In the genomic region with DNA sequence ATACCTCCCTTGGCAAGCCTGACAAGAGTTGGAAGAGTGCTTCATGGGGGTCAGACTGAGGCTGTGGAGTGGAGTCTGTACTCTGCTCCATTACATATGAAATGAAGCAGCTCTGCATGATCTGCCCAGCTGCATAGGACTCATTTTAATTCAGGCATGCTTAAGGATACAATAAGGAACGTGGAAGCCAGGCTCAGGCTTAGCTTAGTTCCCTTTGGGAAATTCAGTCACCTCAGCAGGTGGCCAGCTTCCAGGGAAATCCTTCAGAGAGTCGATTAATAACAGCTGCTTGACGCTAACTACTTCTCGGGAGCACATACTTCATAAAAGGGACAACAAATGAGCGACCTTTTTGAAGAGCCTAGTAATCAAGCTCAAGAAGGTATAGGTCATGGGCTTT, we compare ENCODE assay signal across 24 cellular contexts.
DNase-seq lines count a peak whose midpoint lies in the region; ATAC-seq and FAIRE-seq lines count a peak whose summit lies in the region.
"Had no signal": no experiment of that assay in that cellular context is flagged by ENCODE, and none has a peak within 500 bp of the region (broad histone marks: within the 10 kb centered on the region; RNA-seq: fewer than 3 reads in every experiment).

No MANE protein-coding gene starts in this region.

- no peak overlapping the region for H3K4me3 ChIP-seq in NT2/D1 (ENCODE audit: insufficient read length, low read depth)
- H3K4me3 ChIP-seq: BLaER1 treated with 17β-estradiol and CSF1 and Interleukin-3, amounts not matched to agents 10 nM and 100 nM; GM12878; SK-N-MC had no signal

- H3K4me1 ChIP-seq in NT2/D1 (ENCODE audit: insufficient read depth, insufficient read length): no peaks in the 10 kb centered on the region
- H3K4me1 ChIP-seq: BLaER1 treated with 17β-estradiol and CSF1 and Interleukin-3, amounts not matched to agents 10 nM and 100 nM had no signal

- H3K9me3 ChIP-seq in NT2/D1 (ENCODE audit: insufficient read depth, low read length): no peaks in the 10 kb centered on the region; the same call in 1 of the 2 replicates
- H3K9me3 ChIP-seq: BLaER1 treated with 17β-estradiol and CSF1 and Interleukin-3, amounts not matched to agents 10 nM and 100 nM had no signal

- H3K9ac ChIP-seq in NT2/D1 (ENCODE audit: insufficient read length, low read depth): no peak overlapping the region
- H3K9ac ChIP-seq: BLaER1 treated with 17β-estradiol and CSF1 and Interleukin-3, amounts not matched to agents 10 nM and 100 nM had no signal

- no peaks in the 10 kb centered on the region for H3K27me3 ChIP-seq in NT2/D1 (ENCODE audit: insufficient read depth, insufficient read length)
- H3K27me3 ChIP-seq: BLaER1 treated with 17β-estradiol and CSF1 and Interleukin-3, amounts not matched to agents 10 nM and 100 nM had no signal

- H3K36me3 ChIP-seq in NT2/D1 (ENCODE audit: insufficient read depth, insufficient read length, low read length): no peaks in the 10 kb centered on the region
- H3K36me3 ChIP-seq: BLaER1 treated with 17β-estradiol and CSF1 and Interleukin-3, amounts not matched to agents 10 nM and 100 nM had no signal

- no peak for ATAC-seq in GM21529 (IDR thresholded peaks at IDR 0.05; ENCODE audit: unreplicated experiment)
- ATAC-seq: CD8-positive, alpha-beta T cell; GM12878; HCT116 had no signal

- DNase-seq in NCI-H1105 treated with DMSO at 0.1 percent for 48 hours (lab: John Stamatoyannopoulos, UW) (peak; percentile 32), NCI-H1105 (lab: John Stamatoyannopoulos, UW) (no peak), NT2/D1 (ENCODE audit: low read depth, low spot score) (peak; percentile 20), iPS DF 19.7 (ENCODE audit: low read depth, low spot score) (peak; percentile 5), urothelium cell line (ENCODE audit: low spot score) (no peak), NCI-H748 (lab: John Stamatoyannopoulos, UW; ENCODE audit: unreplicated experiment) (no peak)
- no peak for DNase-seq in stimulated activated CD4-positive, alpha-beta T cell treated with anti-CD3 and anti-CD28 coated beads, Interleukin-1b, Interleukin-23, amount 100 ng/mL, for 48 hours
- DNase-seq: 8988T; Calu3; CD8-positive, alpha-beta T cell; MV-4-11; NCI-H1417; NCI-H1694 treated with DMSO at 0.1 percent for 48 hours; NCI-H2081 treated with DMSO at 0.1 percent for 48 hours; NCI-H2171 treated with DMSO at 0.1 percent for 48 hours; NCI-H526 treated with DMSO at 0.1 percent for 48 hours; SHP77 treated with DMSO at 0.1 percent for 48 hours; SW 1271 had no signal

- FAIRE-seq in urothelium cell line (lab: Jason Lieb, UNC): no peak
- FAIRE-seq: GM12878, HTR-8/SVneo had no signal

Comparison
In these comparisons a context has a peak if more than half of its experiments do, and no peak if none do; other contexts are left out.
1. DNase-seq: peak in NCI-H1105 treated with DMSO at 0.1 percent for 48 hours (single experiment), NT2/D1 (single experiment) and iPS DF 19.7 (single experiment); none in NCI-H1105 (single experiment), urothelium cell line (single experiment), NCI-H748 (single experiment) and stimulated activated CD4-positive, alpha-beta T cell treated with anti-CD3 and anti-CD28 coated beads, Interleukin-1b, Interleukin-23, amount 100 ng/mL, for 48 hours (single experiment).